Comparison of ENCODE assay signal across 16 cellular contexts in the genomic region with DNA sequence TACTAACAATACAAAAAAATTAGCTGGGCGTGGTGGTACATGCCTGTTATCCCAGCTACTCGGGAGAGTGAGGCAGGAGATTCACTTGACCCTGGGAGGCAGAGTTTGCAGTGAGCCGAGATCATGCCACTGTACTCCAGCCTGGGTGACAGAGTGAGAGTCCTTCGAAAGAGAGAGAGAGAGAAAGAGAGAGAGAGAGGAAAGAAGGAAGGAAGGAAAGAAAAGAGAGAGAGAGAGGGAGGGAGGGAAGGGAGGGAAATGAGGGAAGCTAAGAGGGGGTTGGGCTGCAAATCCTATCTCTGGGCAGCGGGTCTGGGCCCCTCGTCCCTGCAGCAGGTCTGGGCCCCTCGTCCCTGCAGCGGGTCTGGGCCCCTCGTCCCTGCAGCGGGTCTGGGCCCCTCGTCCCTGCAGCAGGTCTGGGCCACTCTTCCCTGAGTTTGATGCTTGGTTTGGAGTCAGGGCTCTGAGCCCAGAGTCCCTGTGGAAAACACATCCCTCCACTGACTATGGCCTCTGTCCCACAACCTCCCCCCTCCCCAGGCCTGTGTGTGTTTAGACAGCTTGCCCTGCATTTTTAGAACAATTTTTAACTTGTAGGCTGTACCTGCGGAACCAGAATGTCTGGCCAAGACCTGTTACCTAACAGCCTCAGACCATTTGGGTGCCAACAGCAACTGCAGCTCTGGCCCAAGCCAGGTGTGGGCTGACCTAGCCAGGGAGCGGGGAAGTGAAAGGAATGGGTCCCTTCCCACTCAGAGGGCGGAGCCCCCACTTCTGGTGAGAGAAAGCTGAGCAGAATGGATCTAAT.
DNase-seq lines count a peak whose midpoint lies in the region; ATAC-seq and TF ChIP-seq lines count a peak whose summit lies in the region.
"Had no signal": no experiment of that assay in that cellular context is flagged by ENCODE, and none has a peak within 500 bp of the region (broad histone marks: within the 10 kb centered on the region; RNA-seq: fewer than 3 reads in every experiment).

No MANE protein-coding gene starts in this region.

- peak; percentile 47 for DNase-seq in Calu3
- DNase-seq in esophagus squamous epithelium (lab: John Stamatoyannopoulos, UW): no peak
- peak; percentile 11 for DNase-seq in renal cortical epithelial cell (ENCODE audit: low read depth)
- no peak for DNase-seq in dermis blood vessel endothelial cell
- DNase-seq in NAMALWA (ENCODE audit: low spot score): no peak
- no peak for DNase-seq in NCI-H187 treated with DMSO at 0.1 percent for 48 hours (lab: John Stamatoyannopoulos, UW)
- DNase-seq: activated CD4-positive, alpha-beta T cell treated with anti-CD3 and anti-CD28 coated beads, Interleukin-2, amount 50 U/mL, for 1 hour; anterior cingulate cortex; BE2C; EL; NCI-H1417 treated with DMSO at 0.1 percent for 48 hours; stimulated activated CD4-positive, alpha-beta T cell treated with anti-CD3 and anti-CD28 coated beads, Interleukin-1b, Interleukin-23, amount 100 ng/mL, for 48 hours had no signal

- H2AFZ ChIP-seq in OCI-LY3 (ENCODE audit: low read depth, low read length): peak overlapping the region; percentile 69

- H4K20me1 ChIP-seq in OCI-LY3 (ENCODE audit: insufficient read depth, low read length): no peaks in the 10 kb centered on the region

- H3K4me3 ChIP-seq in OCI-LY3 (ENCODE audit: low read length) (peak overlapping the region; percentile 61), esophagus squamous epithelium (peak overlapping the region; percentile 20 to 54 (median 33))
- H3K4me3 ChIP-seq: HAP-1 had no signal

- peaks cover 24% of the 10 kb centered on the region for H3K4me1 ChIP-seq in OCI-LY3 (ENCODE audit: low read length)
- H3K4me1 ChIP-seq in esophagus squamous epithelium: peaks cover 5 to 61% (median 8%) of the 10 kb centered on the region in 3 donors
- H3K4me1 ChIP-seq: BE2C, HAP-1 had no signal

- CTCF ChIA-PET in Calu3 (lab: Charles Lee): interaction anchor here (0.7 to 1.8 kb wide), 2 partner anchors 14 to 1278 kb away, joined by 4 to 9 read pairs; no protein-coding TSS in a partner anchor

- peak overlapping the region; percentile 20; the same call in 1 of the 2 replicates for H3K9ac ChIP-seq in OCI-LY3 (ENCODE audit: low read length)

- H3K27ac ChIP-seq in OCI-LY3 (ENCODE audit: low read length) (peak overlapping the region; percentile 3; the same call in 1 of the 2 replicates), esophagus squamous epithelium (peak overlapping the region; percentile 74 to 90 (median 85))

- H3K27me3 ChIP-seq in OCI-LY3 (ENCODE audit: low read depth, low read length) (no peaks in the 10 kb centered on the region), esophagus squamous epithelium (peaks cover 0 to 8% (median 0%) of the 10 kb centered on the region in 4 donors)
- H3K27me3 ChIP-seq: BE2C had no signal

- H3K27ac Mint-ChIP-seq in Calu3 (ENCODE audit: unreplicated experiment): no peak overlapping the region
- H3K27ac Mint-ChIP-seq: activated T-helper 1 cell treated with anti-CD3 and anti-CD28 coated beads, Interleukin-12 subunit alpha, Interleukin-12 subunit beta, Interleukin-2, Interleukin-4 antibody, amounts not matched to agents 30 ng/mL and 10 ng/mL and 1 ng/mL, durations not matched to agents 14 hours and 24 hours and 36 hours had no signal

- H3K4me3 Mint-ChIP-seq in Calu3 (ENCODE audit: low read depth, unreplicated experiment): peak overlapping the region; percentile 57
- H3K4me3 Mint-ChIP-seq: activated T-helper 1 cell treated with anti-CD3 and anti-CD28 coated beads, Interleukin-12 subunit alpha, Interleukin-12 subunit beta, Interleukin-2, Interleukin-4 antibody, amounts not matched to agents 30 ng/mL and 10 ng/mL and 1 ng/mL, durations not matched to agents 14 hours and 24 hours and 36 hours had no signal

- no peak for TF ChIP-seq CTCF in Calu3 (IDR thresholded peaks at IDR 0.05; ENCODE audit: unreplicated experiment)
- no peak for TF ChIP-seq CTCF in OCI-LY3 (IDR thresholded peaks at IDR 0.05; ENCODE audit: low read depth, low read length)
- no peak for TF ChIP-seq CTCF in esophagus squamous epithelium (IDR thresholded peaks at IDR 0.05)

- H3K36me3 ChIP-seq in OCI-LY3 (replicated peaks; ENCODE audit: low read depth, low read length) (no peaks in the 10 kb centered on the region), esophagus squamous epithelium (no peaks in the 10 kb centered on the region)
- H3K36me3 ChIP-seq: BE2C, HAP-1 had no signal

- no peak for ATAC-seq in HG02798 (IDR thresholded peaks at IDR 0.05; ENCODE audit: poor library complexity, unreplicated experiment)

- H3K36me3 Mint-ChIP-seq in Calu3 (ENCODE audit: insufficient read depth, unreplicated experiment): peaks cover 10% of the 10 kb centered on the region

- H3K79me2 ChIP-seq in OCI-LY3 (ENCODE audit: low read length): no peaks in the 10 kb centered on the region

- H3K27me3 Mint-ChIP-seq in Calu3 (ENCODE audit: unreplicated experiment): no peaks in the 10 kb centered on the region

- TF ChIP-seq POLR2A in esophagus squamous epithelium (IDR thresholded peaks at IDR 0.05): no peak

- no TSS peak for BruUV-seq in Calu3 (replicated peaks; lab: Mats Ljungman, UMichigan)

- 38 to 50% methylated on average over 12 of the region's 14 CpGs for WGBS in esophagus squamous epithelium, 2 donors

- H3K9me3 Mint-ChIP-seq in Calu3 (ENCODE audit: low read depth, unreplicated experiment): no peaks in the 10 kb centered on the region
- H3K9me3 Mint-ChIP-seq: activated T-helper 1 cell treated with anti-CD3 and anti-CD28 coated beads, Interleukin-12 subunit alpha, Interleukin-12 subunit beta, Interleukin-2, Interleukin-4 antibody, amounts not matched to agents 30 ng/mL and 10 ng/mL and 1 ng/mL, durations not matched to agents 14 hours and 24 hours and 36 hours had no signal

- intact Hi-C loops in Calu3 (cut with micrococcal nuclease; ENCODE audit: unreplicated experiment): no loop called here
- intact Hi-C loops in esophagus squamous epithelium (cut with DNase I): no loop called here

- peak overlapping the region; percentile 53 for H3K4me2 ChIP-seq in OCI-LY3 (ENCODE audit: low read length)

- H3K4me1 Mint-ChIP-seq in Calu3 (ENCODE audit: low read depth, unreplicated experiment): peaks cover 24% of the 10 kb centered on the region

- no peaks in the 10 kb centered on the region for H3K9me3 ChIP-seq in OCI-LY3 (ENCODE audit: insufficient read depth, low read length)
- H3K9me3 ChIP-seq in esophagus squamous epithelium: no peaks in the 10 kb centered on the region
- H3K9me3 ChIP-seq: BE2C, HAP-1 had no signal

Comparison
In these comparisons a context has a peak if more than half of its experiments do, and no peak if none do; other contexts are left out.
1. DNase-seq: peak in Calu3 (single experiment) and renal cortical epithelial cell (single experiment); none in esophagus squamous epithelium (single experiment), dermis blood vessel endothelial cell (single experiment), NAMALWA (single experiment) and NCI-H187 treated with DMSO at 0.1 percent for 48 hours (single experiment).